ENCODE assay signal across 8 cellular contexts in the genomic region with DNA sequence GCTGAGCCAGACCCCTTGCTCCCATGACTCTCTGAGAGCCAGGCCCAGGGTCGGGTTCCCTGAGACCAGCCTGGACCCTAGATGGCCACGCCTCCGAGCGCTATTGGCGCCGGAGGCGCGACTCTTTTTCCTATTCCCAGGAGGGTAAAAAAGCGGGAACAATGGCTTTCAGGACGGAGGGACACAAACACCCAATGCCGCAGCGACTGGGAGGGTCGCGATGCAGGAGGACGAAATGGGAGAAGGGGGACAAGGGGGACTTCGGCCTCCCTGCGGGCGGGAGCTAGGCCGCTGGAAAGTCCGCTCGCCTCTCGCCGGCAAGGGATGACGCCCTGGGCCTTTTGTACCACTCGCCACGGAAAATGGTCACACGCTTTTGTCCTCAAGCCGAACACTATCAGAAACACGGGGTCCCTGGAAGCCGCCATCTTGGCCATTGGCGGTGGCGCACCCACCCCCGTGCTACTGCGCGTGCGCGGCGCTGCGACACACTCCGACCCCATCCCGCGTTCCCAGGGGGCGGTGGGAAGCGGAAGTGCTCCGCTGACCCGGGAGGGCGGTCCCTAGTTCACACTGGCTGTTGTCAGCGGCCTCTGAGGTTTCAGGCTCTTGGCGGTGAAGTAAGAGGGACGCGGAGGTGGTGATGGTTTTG.
DNase-seq lines count a peak whose midpoint lies in the region; FAIRE-seq and TF ChIP-seq lines count a peak whose summit lies in the region.

No MANE protein-coding gene starts in this region.

- H3K4me2 ChIP-seq in Loucy (ENCODE audit: low read depth, low read length, poor library complexity, severe bottlenecking), result peak overlapping the region; percentile 93

- peak overlapping the region; percentile 79 for H3K4me3 Mint-ChIP-seq in activated naive CD4-positive, alpha-beta T cell treated with anti-CD3 and anti-CD28 coated beads for 36 hours

- H3K9me3 ChIP-seq in Loucy (ENCODE audit: insufficient read depth, low read depth, low read length) (no peaks in the 10 kb centered on the region), SJSA1 (replicated peaks) (no peaks in the 10 kb centered on the region)

- H3K4me1 Mint-ChIP-seq in activated naive CD4-positive, alpha-beta T cell treated with anti-CD3 and anti-CD28 coated beads for 36 hours (ENCODE audit: low read depth), result peaks cover 12% of the 10 kb centered on the region

- no peaks in the 10 kb centered on the region for H3F3A ChIP-seq in Loucy (ENCODE audit: low read depth)

- CTCF ChIA-PET in activated naive CD4-positive, alpha-beta T cell treated with anti-CD3 and anti-CD28 coated beads for 36 hours (lab: Charles Lee), result no interaction called here

- no peaks in the 10 kb centered on the region for H3K27me3 ChIP-seq in H7 (ENCODE audit: control insufficient read depth, insufficient read depth, low read length)
- no peaks in the 10 kb centered on the region for H3K27me3 ChIP-seq in Loucy (ENCODE audit: insufficient read depth, low read length, poor library complexity, severe bottlenecking)
- no peaks in the 10 kb centered on the region for H3K27me3 ChIP-seq in SJSA1 (replicated peaks)

- H3K36me3 ChIP-seq in H7 (replicated peaks; ENCODE audit: control insufficient read depth, insufficient read depth, low read length), result peaks cover 1% of the 10 kb centered on the region; the same call in 1 of the 2 replicates
- H3K36me3 ChIP-seq in Loucy (ENCODE audit: insufficient read depth, low read length), result no peaks in the 10 kb centered on the region; the same call in 1 of the 2 replicates
- H3K36me3 ChIP-seq in SJSA1, result peaks cover 4% of the 10 kb centered on the region

- H3K9me3 Mint-ChIP-seq in activated naive CD4-positive, alpha-beta T cell treated with anti-CD3 and anti-CD28 coated beads for 36 hours, result no peaks in the 10 kb centered on the region

- DNase-seq in H7 (peak; percentile 91), SJSA1 (ENCODE audit: low read depth in 1 of 2, low spot score in 2 of 2) (peak; percentile 54 to 83), germinal center (ENCODE audit: low spot score) (peak; percentile 93), nucleus accumbens (lab: John Stamatoyannopoulos, UW) (peak in 55 of 56 donors; percentile 11 to 88 (median 66)), superior temporal gyrus (ENCODE audit: extremely low spot score) (peak; percentile 78)
- DNase-seq in activated naive CD4-positive, alpha-beta T cell treated with anti-CD3 and anti-CD28 coated beads for 36 hours, result peak; percentile 89

- peak; percentile 84 for FAIRE-seq in G401.6 (lab: Jason Lieb, UNC)

- peaks cover 10% of the 10 kb centered on the region for H3K36me3 Mint-ChIP-seq in activated naive CD4-positive, alpha-beta T cell treated with anti-CD3 and anti-CD28 coated beads for 36 hours (ENCODE audit: low read depth)

- H4K20me1 ChIP-seq in Loucy (ENCODE audit: insufficient read depth, low read length, poor library complexity, severe bottlenecking), result peaks cover 5% of the 10 kb centered on the region

- H3K9ac ChIP-seq in Loucy (ENCODE audit: low read depth, low read length, poor library complexity, severe bottlenecking), result peak overlapping the region; percentile 96

- peaks cover 29% of the 10 kb centered on the region; the same call in 1 of the 2 replicates for H3K79me2 ChIP-seq in Loucy (ENCODE audit: insufficient read depth, low read length)

- no peaks in the 10 kb centered on the region for H3K9me2 ChIP-seq in Loucy (replicated peaks; ENCODE audit: low read depth, low read length)

- H3K4me3 ChIP-seq in H7 (ENCODE audit: insufficient read depth, low read depth, low read length) (peak overlapping the region; percentile 83), Loucy (ENCODE audit: low read length, poor library complexity, severe bottlenecking) (peak overlapping the region; percentile 98), SJSA1 (peak overlapping the region; percentile 58)

- peak overlapping the region; percentile 95 for H2AFZ ChIP-seq in Loucy (ENCODE audit: low read length)

- TF ChIP-seq CTCF in Loucy (conservative IDR thresholded peaks at IDR 0.05; ENCODE audit: low read length), result no peak

- peak overlapping the region; percentile 84 for H3K27ac ChIP-seq in SJSA1

- H3K27me3 Mint-ChIP-seq in activated naive CD4-positive, alpha-beta T cell treated with anti-CD3 and anti-CD28 coated beads for 36 hours (ENCODE audit: low read depth), result no peaks in the 10 kb centered on the region

- H3K27ac Mint-ChIP-seq in activated naive CD4-positive, alpha-beta T cell treated with anti-CD3 and anti-CD28 coated beads for 36 hours, result peak overlapping the region; percentile 83

- H3K4me1 ChIP-seq in Loucy (ENCODE audit: insufficient read depth, low read length, poor library complexity, severe bottlenecking) (peaks cover 9% of the 10 kb centered on the region), SJSA1 (replicated peaks) (peaks cover 9% of the 10 kb centered on the region)

- intact Hi-C loops in activated naive CD4-positive, alpha-beta T cell treated with anti-CD3 and anti-CD28 coated beads for 36 hours (cut with micrococcal nuclease), result loop anchor here (1.0 to 2.0 kb wide), 2 partner anchors 98 to 682 kb away; a partner anchor contains a TSS

Comparison
In these comparisons a context has a peak if more than half of its experiments do, and no peak if none do; other contexts are left out.
1. Peak in every context shown above with its lines: DNase-seq, H3K4me3 ChIP-seq and H3K27ac ChIP-seq.